In genomic region chr17:40372031-40372430, GRCh38 we compare ENCODE assay signal across 15 cellular contexts. TPM values are rescaled to one million over a fixed set of nuclear protein-coding genes. Genes with fewer than 3 reads are reported as not detected.
"Had no signal": no experiment of that assay in that cellular context is flagged by ENCODE, and none has a peak within 500 bp of the region (broad histone marks: within the 10 kb centered on the region; RNA-seq: fewer than 3 reads in every experiment).

No MANE protein-coding gene starts in this region.

- H3K27ac ChIP-seq: brain microvascular endothelial cell, colonic mucosa, left lung, tibial nerve, vagina had no signal

- H3K27me3 ChIP-seq: brain microvascular endothelial cell, colonic mucosa, left lung, tibial nerve, vagina had no signal

- H3K36me3 ChIP-seq: brain microvascular endothelial cell, colonic mucosa, left lung, tibial nerve, vagina had no signal

- DNase-seq: activated CD8-positive, alpha-beta memory T cell treated with anti-CD3 and anti-CD28 coated beads, Interleukin-2, amount 50 U/mL, for 4 hours; anterior cingulate cortex; brain microvascular endothelial cell; colonic mucosa; hypothalamus; left lung; midbrain; stimulated activated CD4-positive, alpha-beta T cell treated with anti-CD3 and anti-CD28 coated beads, Interleukin-12 subunit alpha, Interleukin-12 subunit beta, amount 100 ng/mL, for 4 hours; stimulated activated CD4-positive, alpha-beta T cell treated with anti-CD3 and anti-CD28 coated beads, Interleukin-1b, Interleukin-23, amount 100 ng/mL, for 48 hours; substantia nigra had no signal

- H3K4me1 ChIP-seq: colonic mucosa, left lung, tibial nerve, vagina had no signal

- H3K4me3 ChIP-seq: colonic mucosa, left lung, tibial nerve, vagina had no signal

- H3K9me3 ChIP-seq: colonic mucosa, left lung, tibial nerve, vagina had no signal

RNA-seq across cellular contexts. Expression of gene GJD3, which starts 7.5 kb away (rescaled TPM):
- total RNA-seq: endodermal cell, frontal cortex, tibial nerve had no signal
- polyA plus RNA-seq: keratinocyte had no signal
